17 cellular contexts compared by ENCODE assay signal in the genomic region with DNA sequence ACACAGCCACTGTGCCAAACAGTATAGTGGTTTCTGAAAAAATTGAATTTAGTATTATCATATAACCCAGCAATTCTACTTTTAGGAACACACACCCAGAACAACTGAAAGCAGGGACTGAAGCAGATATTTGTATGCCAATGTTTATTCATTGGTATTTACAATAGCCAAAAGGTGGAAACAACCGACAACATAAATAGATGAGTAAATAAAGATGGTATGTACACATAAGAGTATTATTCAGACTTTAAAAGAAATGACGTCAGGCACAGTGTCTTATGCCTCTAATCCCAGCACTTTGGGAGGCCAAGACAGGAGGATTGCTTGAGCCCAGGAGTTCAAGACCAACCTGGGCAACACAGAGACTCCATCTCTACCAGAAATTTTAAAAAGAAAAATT. TPM values are rescaled to one million over a fixed set of nuclear protein-coding genes. Genes with fewer than 3 reads are reported as not detected.
A peak's percentile ranks its signal among the peaks of the same experiment; 100 is the strongest.
DNase-seq lines count a peak whose midpoint lies in the region; ATAC-seq and TF ChIP-seq lines count a peak whose summit lies in the region.
"Had no signal": no experiment of that assay in that cellular context is flagged by ENCODE, and none has a peak within 500 bp of the region (broad histone marks: within the 10 kb centered on the region; RNA-seq: fewer than 3 reads in every experiment).

No MANE protein-coding gene starts in this region.

- H3K27me3 Mint-ChIP-seq in activated CD8-positive, alpha-beta memory T cell treated with anti-CD3 and anti-CD28 coated beads, Interleukin-2, amount 10 ng/mL, durations not matched to agents 7 days and 5 days = no peaks in the 10 kb centered on the region
- H3K27me3 Mint-ChIP-seq: CD4-positive, CD25-positive, alpha-beta regulatory T cell had no signal

- no peak overlapping the region for H3K4me3 Mint-ChIP-seq in activated CD8-positive, alpha-beta memory T cell treated with anti-CD3 and anti-CD28 coated beads, Interleukin-2, amount 10 ng/mL, durations not matched to agents 7 days and 5 days
- H3K4me3 Mint-ChIP-seq: T-helper 17 cell had no signal

- H3K27ac ChIP-seq in BLaER1 (no peak overlapping the region), PC-3 (ENCODE audit: low read length) (peak overlapping the region; percentile 19), lower lobe of right lung (peak overlapping the region; percentile 37)
- H3K27ac ChIP-seq: parathyroid adenoma, vagina had no signal

- CTCF ChIA-PET in activated CD8-positive, alpha-beta memory T cell treated with anti-CD3 and anti-CD28 coated beads, Interleukin-2, amount 10 ng/mL, durations not matched to agents 7 days and 5 days (lab: Charles Lee) = no interaction called here
- CTCF ChIA-PET in PC-3 (lab: Charles Lee) = no interaction called here

- peaks cover 19% of the 10 kb centered on the region; the same call in 1 of the 2 replicates for H4K20me1 ChIP-seq in BLaER1
- peaks cover 42% of the 10 kb centered on the region; the same call in 1 of the 2 replicates for H4K20me1 ChIP-seq in PC-3 (ENCODE audit: low read length)

- H3K27ac Mint-ChIP-seq in activated CD8-positive, alpha-beta memory T cell treated with anti-CD3 and anti-CD28 coated beads, Interleukin-2, amount 10 ng/mL, durations not matched to agents 7 days and 5 days = peak overlapping the region; percentile 76
- H3K27ac Mint-ChIP-seq: T-helper 17 cell had no signal

- no peaks in the 10 kb centered on the region for H3K9me2 ChIP-seq in PC-3 (replicated peaks; ENCODE audit: low read length)

- peaks cover 10% of the 10 kb centered on the region for H3K9me3 Mint-ChIP-seq in activated CD8-positive, alpha-beta memory T cell treated with anti-CD3 and anti-CD28 coated beads, Interleukin-2, amount 10 ng/mL, durations not matched to agents 7 days and 5 days (ENCODE audit: low read depth)

- H3K4me1 Mint-ChIP-seq in activated CD8-positive, alpha-beta memory T cell treated with anti-CD3 and anti-CD28 coated beads, Interleukin-2, amount 10 ng/mL, durations not matched to agents 7 days and 5 days = peaks cover 57% of the 10 kb centered on the region

- no peak for DNase-seq in activated CD8-positive, alpha-beta memory T cell treated with anti-CD3 and anti-CD28 coated beads, Interleukin-2, amount 10 ng/mL, durations not matched to agents 7 days and 5 days
- no peak for DNase-seq in activated CD8-positive, alpha-beta memory T cell treated with anti-CD3 and anti-CD28 coated beads, Interleukin-2, amount 50 U/mL, for 48 hours
- peak; percentile 35 for DNase-seq in PC-3
- DNase-seq in lower lobe of right lung = no peak
- no peak for DNase-seq in NCI-H69 (lab: John Stamatoyannopoulos, UW)
- DNase-seq in NCI-H748 (lab: John Stamatoyannopoulos, UW; ENCODE audit: unreplicated experiment) = no peak
- DNase-seq: ACHN; activated CD8-positive, alpha-beta memory T cell treated with anti-CD3 and anti-CD28 coated beads, Interleukin-2, amount 50 U/mL, for 4 hours; NCI-H1436; NCI-H2171; NCI-H526 treated with DMSO at 0.1 percent for 48 hours; T-helper 17 cell had no signal

- H3K27me3 ChIP-seq in BLaER1 = no peaks in the 10 kb centered on the region
- H3K27me3 ChIP-seq in PC-3 (ENCODE audit: low read length) = no peaks in the 10 kb centered on the region
- no peaks in the 10 kb centered on the region for H3K27me3 ChIP-seq in lower lobe of right lung (ENCODE audit: low read depth)
- H3K27me3 ChIP-seq: vagina had no signal

- no TSS peak for BruUV-seq in PC-3 (replicated peaks; lab: Mats Ljungman, UMichigan)

- H3F3A ChIP-seq in PC-3 (ENCODE audit: low read length, unreplicated experiment) = no peaks in the 10 kb centered on the region

- no peak overlapping the region for H2AFZ ChIP-seq in PC-3 (ENCODE audit: low read length)
- H2AFZ ChIP-seq: parathyroid adenoma had no signal

- H3K4me1 ChIP-seq in BLaER1 = peaks cover 49% of the 10 kb centered on the region
- H3K4me1 ChIP-seq in PC-3 (ENCODE audit: insufficient read depth, low read length) = peaks cover 37% of the 10 kb centered on the region
- H3K4me1 ChIP-seq in lower lobe of right lung = peaks cover 37% of the 10 kb centered on the region
- H3K4me1 ChIP-seq: parathyroid adenoma had no signal

- peaks cover 56% of the 10 kb centered on the region for H3K9me3 ChIP-seq in BLaER1
- no peaks in the 10 kb centered on the region for H3K9me3 ChIP-seq in PC-3 (ENCODE audit: low read length)
- H3K9me3 ChIP-seq in lower lobe of right lung = no peaks in the 10 kb centered on the region
- H3K9me3 ChIP-seq: vagina had no signal

- H3K4me3 ChIP-seq in BLaER1 (no peak overlapping the region; the same call in 1 of the 2 replicates), PC-3 (ENCODE audit: low read length) (no peak overlapping the region), lower lobe of right lung (no peak overlapping the region)
- H3K4me3 ChIP-seq: vagina had no signal

- TF ChIP-seq CTCF in PC-3 (conservative IDR thresholded peaks at IDR 0.05; ENCODE audit: low read depth, low read length) (no peak), lower lobe of right lung (IDR thresholded peaks at IDR 0.05) (no peak)

- H3K9ac ChIP-seq in BLaER1 (no peak overlapping the region), PC-3 (ENCODE audit: low read length) (no peak overlapping the region)
- H3K9ac ChIP-seq: parathyroid adenoma had no signal

- H3K36me3 Mint-ChIP-seq in activated CD8-positive, alpha-beta memory T cell treated with anti-CD3 and anti-CD28 coated beads, Interleukin-2, amount 10 ng/mL, durations not matched to agents 7 days and 5 days = peaks cover 53% of the 10 kb centered on the region

- intact Hi-C loops in PC-3 (cut with micrococcal nuclease) = no loop called here
- intact Hi-C loops in lower lobe of right lung (cut with DNase I) = no loop called here

- no peak for ATAC-seq in activated CD8-positive, alpha-beta memory T cell treated with anti-CD3 and anti-CD28 coated beads, Interleukin-2, amount 10 ng/mL, durations not matched to agents 7 days and 5 days
- ATAC-seq in PC-3 (peak; percentile 9; the same call in 1 of the 2 replicates), lower lobe of right lung (no peak), GM18861 (IDR thresholded peaks at IDR 0.05; ENCODE audit: unreplicated experiment) (no peak)

- POLR2A ChIA-PET in PC-3 (lab: Charles Lee; ENCODE audit: unreplicated experiment) = no interaction called here

- peaks cover 98% of the 10 kb centered on the region for H3K79me2 ChIP-seq in PC-3 (ENCODE audit: low read length)
- H3K79me2 ChIP-seq: parathyroid adenoma had no signal

- H3K36me3 ChIP-seq in BLaER1 = peaks cover 63% of the 10 kb centered on the region
- H3K36me3 ChIP-seq in PC-3 (ENCODE audit: low read depth, low read length) = peaks cover 19% of the 10 kb centered on the region
- no peaks in the 10 kb centered on the region for H3K36me3 ChIP-seq in lower lobe of right lung
- H3K36me3 ChIP-seq: vagina had no signal

- H3K4me2 ChIP-seq in BLaER1 (peak overlapping the region; percentile 92; the same call in 1 of the 2 replicates), PC-3 (ENCODE audit: low read length) (0 out of 2 replicates have a peak overlapping the region, but pooled peaks have one; percentile 8)

RNA-seq across cellular contexts. Expression of a gene that starts 7.2 kb away (rescaled TPM):
- total RNA-seq in activated CD8-positive, alpha-beta memory T cell treated with anti-CD3 and anti-CD28 coated beads, Interleukin-2, amount 10 ng/mL, durations not matched to agents 7 days and 5 days = 100 to 1,000 TPM in 1 of 2 experiments, 10 to 100 TPM in 1; 59.0 to 103 TPM
- total RNA-seq in PC-3 (2014; rRNA removed) (59.9 and 78.4 TPM in 2 replicates), lower lobe of right lung (33.9 TPM)
